ENCODE assay signal across 25 cellular contexts in genomic region chr13:82115391-82115790, GRCh38.
DNase-seq lines count a peak whose midpoint lies in the region; ATAC-seq, FAIRE-seq and TF ChIP-seq lines count a peak whose summit lies in the region.
"Had no signal": no experiment of that assay in that cellular context is flagged by ENCODE, and none has a peak within 500 bp of the region (broad histone marks: within the 10 kb centered on the region; RNA-seq: fewer than 3 reads in every experiment).

No MANE protein-coding gene starts in this region.

- H3K9ac ChIP-seq in HepG2 (ENCODE audit: insufficient read depth, low read depth, low read length) = no peak overlapping the region
- no peak overlapping the region for H3K9ac ChIP-seq in K562 (ENCODE audit: insufficient read depth in 1 of 2, low read depth in 2 of 2, low read length in 2 of 2)
- peak overlapping the region; percentile 6 for H3K9ac ChIP-seq in neural cell (ENCODE audit: low read length)
- H3K9ac ChIP-seq: BLaER1 had no signal

- H3K4me2 ChIP-seq in HepG2 (ENCODE audit: low read depth, low read length) (no peak overlapping the region), K562 (ENCODE audit: insufficient read depth, low read length) (no peak overlapping the region), neural cell (ENCODE audit: low read length) (peak overlapping the region; percentile 25)
- H3K4me2 ChIP-seq: BLaER1 had no signal

- no TSS peak for BruUV-seq in HepG2 (replicated peaks; lab: Mats Ljungman, UMichigan)
- BruUV-seq in K562 (replicated peaks; lab: Mats Ljungman, UMichigan) = no TSS peak

- H4K20me1 ChIP-seq in HepG2 (ENCODE audit: insufficient read depth, low read length) = no peaks in the 10 kb centered on the region
- H4K20me1 ChIP-seq in K562 (replicated peaks; ENCODE audit: control insufficient read depth, insufficient read depth, low read length) = no peaks in the 10 kb centered on the region
- H4K20me1 ChIP-seq in neural cell (ENCODE audit: insufficient read depth) = no peaks in the 10 kb centered on the region
- H4K20me1 ChIP-seq: BLaER1 had no signal

- CTCF ChIA-PET in HepG2 (lab: Yijun Ruan, JAX; ENCODE audit: low intra/inter-chr PET ratio, low total read pairs) = no interaction called here
- CTCF ChIA-PET in K562 (lab: Yijun Ruan, JAX; ENCODE audit: low intra/inter-chr PET ratio) = no interaction called here

- FAIRE-seq in HepG2 (lab: Jason Lieb, UNC) = no peak
- no peak for FAIRE-seq in K562 (lab: Jason Lieb, UNC)
- FAIRE-seq: GM12878, GM12892, GM19239 had no signal

- TF ChIP-seq CTCF in HepG2 (CRISPR knock-in tag; IDR thresholded peaks at IDR 0.05) = no peak
- no peak for TF ChIP-seq CTCF in right lobe of liver (IDR thresholded peaks at IDR 0.05)
- no peak for TF ChIP-seq CTCF in K562 (IDR thresholded peaks at IDR 0.05 in 2 of 3, conservative IDR thresholded peaks at IDR 0.05 in 1 of 3; ENCODE audit: insufficient read depth in 2 of 3, low read depth in 1 of 3, low read length in 3 of 3)
- TF ChIP-seq CTCF in neural cell (IDR thresholded peaks at IDR 0.05; ENCODE audit: poor library complexity, severe bottlenecking) = no peak
- TF ChIP-seq CTCF in GM13976 (IDR thresholded peaks at IDR 0.05; ENCODE audit: borderline replicate concordance, control extremely low read depth, extremely low read depth, insufficient read depth, missing control alignments) = no peak

- 13% methylated on average over 3 of the region's 3 CpGs for WGBS in HepG2 (ENCODE audit: low lambda C conversion rate)
- 67% methylated on average over 3 of the region's 3 CpGs for WGBS in right lobe of liver (ENCODE audit: insufficient coverage, low coverage, low lambda C conversion rate, missing lambda C conversion rate)
- WGBS in K562 (ENCODE audit: insufficient coverage, low coverage, missing lambda C conversion rate) = 6% methylated on average over 3 of the region's 3 CpGs

- H3K79me2 ChIP-seq in HepG2 (ENCODE audit: insufficient read depth, low read length) (no peaks in the 10 kb centered on the region), K562 (ENCODE audit: control insufficient read depth, insufficient read depth, low read length) (no peaks in the 10 kb centered on the region), neural cell (replicated peaks; ENCODE audit: insufficient read depth, low read length) (no peaks in the 10 kb centered on the region)

- no peaks in the 10 kb centered on the region for H3K4me1 ChIP-seq in HepG2 (ENCODE audit: insufficient read depth, low read length)
- H3K4me1 ChIP-seq in right lobe of liver = no peaks in the 10 kb centered on the region
- H3K4me1 ChIP-seq in K562 (replicated peaks in 1 of 2; ENCODE audit: control insufficient read depth in 2 of 2, insufficient read depth in 2 of 2, low read length in 2 of 2) = no peaks in the 10 kb centered on the region
- H3K4me1 ChIP-seq: BE2C, BLaER1 had no signal

- in situ Hi-C loops in HepG2 (cut with HindIII; ENCODE audit: extremely low pct_ligation_motif_present, low pct_unique_long_range_greater_than_20kb) = no loop called here
- in situ Hi-C loops in K562 (cut with MboI) = no loop called here
- in situ Hi-C loops in GM13976 (cut with MboI; ENCODE audit: low sequenced_read_pairs, unreplicated experiment) = no loop called here

- no peak for ATAC-seq in HepG2
- no peak for ATAC-seq in right lobe of liver
- ATAC-seq in K562 = no peak
- ATAC-seq in GM21825 (IDR thresholded peaks at IDR 0.05; ENCODE audit: unreplicated experiment) = no peak
- ATAC-seq: GM12878 had no signal

- no peaks in the 10 kb centered on the region for H3F3A ChIP-seq in neural cell (ENCODE audit: insufficient read depth, low read length, poor library complexity, severe bottlenecking)

- DNase-seq in HepG2 (ENCODE audit: low spot score) (no peak), right lobe of liver (no peak), K562 (ENCODE audit: extremely low read depth in 1 of 4, low spot score in 3 of 4) (no peak), GM13976 (ENCODE audit: low spot score) (no peak)
- DNase-seq: ACHN; BE2C; C1 segment of cervical spinal cord; CD4-positive, alpha-beta memory T cell; CD4-positive, CD25-positive, alpha-beta regulatory T cell; CD8-positive, alpha-beta memory T cell; COR-L47; DMS 273 treated with DMSO at 0.1 percent for 48 hours; DMS153; DMS53; DMS79; DND-41; EL; GDM1 had no signal

- no peaks in the 10 kb centered on the region for H3K9me2 ChIP-seq in neural cell (ENCODE audit: insufficient read depth, low read length)

- H3K9me1 ChIP-seq in K562 (ENCODE audit: control insufficient read depth, insufficient read depth, low read length) = no peaks in the 10 kb centered on the region

- POLR2A ChIA-PET in HepG2 (lab: Yijun Ruan, JAX) = no interaction called here
- POLR2A ChIA-PET in K562 (lab: Yijun Ruan, JAX) = no interaction called here

- TF ChIP-seq RAD21 in HepG2 (CRISPR knock-in tag; IDR thresholded peaks at IDR 0.05) (no peak), K562 (CRISPR knock-in tag; conservative IDR thresholded peaks at IDR 0.05 in 1 of 2, IDR thresholded peaks at IDR 0.05 in 1 of 2) (no peak), neural cell (conservative IDR thresholded peaks at IDR 0.05) (no peak)

- no peaks in the 10 kb centered on the region for H3K36me3 ChIP-seq in HepG2 (replicated peaks in 1 of 2; ENCODE audit: control insufficient read depth in 1 of 2, insufficient read depth in 2 of 2, low read length in 2 of 2)
- no peaks in the 10 kb centered on the region for H3K36me3 ChIP-seq in right lobe of liver
- H3K36me3 ChIP-seq in K562 (ENCODE audit: control insufficient read depth, insufficient read depth, low read length) = no peaks in the 10 kb centered on the region
- no peaks in the 10 kb centered on the region for H3K36me3 ChIP-seq in neural cell (ENCODE audit: insufficient read depth, low read length)
- H3K36me3 ChIP-seq: BE2C, BLaER1 had no signal

- H3K9me3 ChIP-seq in HepG2 (ENCODE audit: low read length) (no peaks in the 10 kb centered on the region), right lobe of liver (no peaks in the 10 kb centered on the region), K562 (replicated peaks; ENCODE audit: control insufficient read depth, insufficient read depth, low read depth, low read length) (no peaks in the 10 kb centered on the region), neural cell (ENCODE audit: low read length) (no peaks in the 10 kb centered on the region)
- H3K9me3 ChIP-seq: BE2C, BLaER1 had no signal

- TF ChIP-seq EP300 in HepG2 (IDR thresholded peaks at IDR 0.05; ENCODE audit: low read depth in 2 of 2, low read length in 2 of 2) = no peak
- no peak for TF ChIP-seq EP300 in HepG2 (CRISPR knock-in tag; IDR thresholded peaks at IDR 0.05; ENCODE audit: borderline replicate concordance)
- no peak for TF ChIP-seq EP300 in K562 (IDR thresholded peaks at IDR 0.05; ENCODE audit: low read length)
- no peak for TF ChIP-seq EP300 in neural cell (conservative IDR thresholded peaks at IDR 0.05; ENCODE audit: poor library complexity, severe bottlenecking)

- no peak overlapping the region for H3K27ac ChIP-seq in HepG2 (ENCODE audit: extremely low read length, insufficient read depth, low read length)
- H3K27ac ChIP-seq in right lobe of liver = no peak overlapping the region
- no peak overlapping the region for H3K27ac ChIP-seq in K562 (ENCODE audit: extremely low read depth, low read depth, low read length)
- H3K27ac ChIP-seq in neural cell (ENCODE audit: low read length) = peak overlapping the region; percentile 90
- H3K27ac ChIP-seq: 22Rv1, BLaER1 had no signal

- H3K27me3 ChIP-seq in HepG2 (ENCODE audit: control insufficient read depth in 1 of 2, insufficient read depth in 2 of 2, low read length in 2 of 2) (no peaks in the 10 kb centered on the region), right lobe of liver (no peaks in the 10 kb centered on the region), K562 (ENCODE audit: control insufficient read depth in 2 of 2, insufficient read depth in 2 of 2, low read length in 2 of 2) (no peaks in the 10 kb centered on the region), neural cell (ENCODE audit: insufficient read depth, low read depth, low read length) (no peaks in the 10 kb centered on the region)
- H3K27me3 ChIP-seq: BE2C, BLaER1 had no signal

- intact Hi-C loops in HepG2 (cut with micrococcal nuclease; ENCODE audit: unreplicated experiment) (no loop called here), right lobe of liver (cut with DNase I) (no loop called here), K562 (cut with micrococcal nuclease) (no loop called here)

- no peak overlapping the region for H3K4me3 ChIP-seq in HepG2 (replicated peaks in 1 of 3; ENCODE audit: insufficient read depth in 1 of 3, low read depth in 2 of 3, low read length in 3 of 3)
- no peak overlapping the region for H3K4me3 ChIP-seq in right lobe of liver
- no peak overlapping the region for H3K4me3 ChIP-seq in K562
- H3K4me3 ChIP-seq in neural cell (ENCODE audit: low read length) = no peak overlapping the region
- H3K4me3 ChIP-seq: BLaER1, GM12878 had no signal

- no peak for TF ChIP-seq POLR2A in HepG2 (IDR thresholded peaks at IDR 0.05; ENCODE audit: insufficient read depth in 1 of 2, low read depth in 2 of 2, low read length in 2 of 2)
- no peak for TF ChIP-seq POLR2A in right lobe of liver (IDR thresholded peaks at IDR 0.05)
- no peak for TF ChIP-seq POLR2A in K562 (conservative IDR thresholded peaks at IDR 0.05)

- H2AFZ ChIP-seq in HepG2 (ENCODE audit: low read length) (no peak overlapping the region), K562 (ENCODE audit: low read depth, low read length) (no peak overlapping the region), neural cell (ENCODE audit: low read depth, low read length) (no peak overlapping the region)

TF ChIP-seq in HepG2, 621 proteins besides CTCF, POLR2A, EP300 and RAD21:
- peak; percentile 96 for TF ChIP-seq MAFF (IDR thresholded peaks at IDR 0.05; ENCODE audit: low read depth, low read length)
- TF ChIP-seq KDM6A (CRISPR knock-in tag; IDR thresholded peaks at IDR 0.05; ENCODE audit: low read depth) = no peak
- TF ChIP-seq MAFK (conservative IDR thresholded peaks at IDR 0.05 in 1 of 2, IDR thresholded peaks at IDR 0.05 in 1 of 2; ENCODE audit: low read length in 2 of 2) = peak; percentile 93 to 96

TF ChIP-seq in K562, 482 proteins besides CTCF, POLR2A, EP300 and RAD21 (continues in another document):
- TF ChIP-seq XRCC5 (IDR thresholded peaks at IDR 0.05; ENCODE audit: low read depth, low read length) = no peak
- peak; percentile 29; the same call in 1 of the 2 replicates for TF ChIP-seq ZNF316 (IDR thresholded peaks at IDR 0.05)
- no peak for TF ChIP-seq CBX5 (IDR thresholded peaks at IDR 0.05; ENCODE audit: borderline replicate concordance, low read depth)
- TF ChIP-seq MAFG (tag; conservative IDR thresholded peaks at IDR 0.05) = peak; percentile 33; the same call in 1 of the 2 replicates
- 0 out of 2 replicates have a peak, but pooled peaks have one; percentile 8 for TF ChIP-seq C11orf30 (IDR thresholded peaks at IDR 0.05; ENCODE audit: low read depth)

Comparison
In these comparisons a context has a peak if more than half of its experiments do, and no peak if none do; other contexts are left out.
1. Of the 241 proteins assayed by ChIP-seq in both HepG2 and K562: peak only in HepG2: none; only in K562: MAFG; in both: MAFF and MAFK; in neither: 238.